20 cellular contexts compared by ENCODE assay signal in genomic region chr1:231393668-231394067, GRCh38. TPM values are rescaled to one million over a fixed set of nuclear protein-coding genes. Genes with fewer than 3 reads are reported as not detected.
DNase-seq lines count a peak whose midpoint lies in the region; ATAC-seq and TF ChIP-seq lines count a peak whose summit lies in the region.
"Had no signal": no experiment of that assay in that cellular context is flagged by ENCODE, and none has a peak within 500 bp of the region (broad histone marks: within the 10 kb centered on the region; RNA-seq: fewer than 3 reads in every experiment).

No MANE protein-coding gene starts in this region.

- TF ChIP-seq POLR2A in breast epithelium (IDR thresholded peaks at IDR 0.05) = no peak

- no peaks in the 10 kb centered on the region for H3K9me3 ChIP-seq in breast epithelium
- H3K9me3 ChIP-seq: SJSA1 had no signal

- H3K4me2 ChIP-seq in mesendoderm (ENCODE audit: low read length) = no peak overlapping the region

- H2BK5ac ChIP-seq in mesendoderm (ENCODE audit: low read length) = no peak overlapping the region

- H3K4me1 ChIP-seq in mesendoderm (ENCODE audit: control insufficient read depth, low read depth, low read length) (peaks cover 11% of the 10 kb centered on the region), breast epithelium (peaks cover 0 to 6% of the 10 kb centered on the region in 2 donors)

- no peak overlapping the region for H4K5ac ChIP-seq in mesendoderm (ENCODE audit: low read length)

- H3K23ac ChIP-seq in mesendoderm (ENCODE audit: low read length) = no peak overlapping the region

- H3K4me3 Mint-ChIP-seq in dendritic cell treated with granulocyte-macrophage colony-stimulating factor and Interleukin-4, amounts not matched to agents 40 ng/mL and 50 ng/mL, for 4 days = no peak overlapping the region
- H3K4me3 Mint-ChIP-seq: activated CD4-positive, alpha-beta T cell treated with anti-CD3 and anti-CD28 coated beads for 36 hours had no signal

- no peak for ATAC-seq in HG03460 (IDR thresholded peaks at IDR 0.05; ENCODE audit: unreplicated experiment)
- ATAC-seq: activated CD4-positive, alpha-beta T cell treated with anti-CD3 and anti-CD28 coated beads for 36 hours; esophagus mucosa had no signal

- no peak overlapping the region for H2AK5ac ChIP-seq in mesendoderm (ENCODE audit: low read length)

- no peak overlapping the region for H4K8ac ChIP-seq in mesendoderm (ENCODE audit: low read depth, low read length)

- H3K56ac ChIP-seq in mesendoderm (ENCODE audit: low read length) = no peak overlapping the region

- no peaks in the 10 kb centered on the region for H3K79me1 ChIP-seq in mesendoderm (ENCODE audit: low read length)

- no peaks in the 10 kb centered on the region for H3K79me2 ChIP-seq in mesendoderm (ENCODE audit: control insufficient read depth, insufficient read depth, low read length)

- H3K9ac ChIP-seq in mesendoderm (ENCODE audit: low read length) = no peak overlapping the region

- H3K18ac ChIP-seq in mesendoderm (ENCODE audit: low read length) = no peak overlapping the region

- intact Hi-C loops in dendritic cell treated with granulocyte-macrophage colony-stimulating factor and Interleukin-4, amounts not matched to agents 40 ng/mL and 50 ng/mL, for 4 days (cut with micrococcal nuclease) = no loop called here
- intact Hi-C loops in breast epithelium (cut with DNase I; ENCODE audit: low total_unique reads) = no loop called here

- H3K4me1 Mint-ChIP-seq in dendritic cell treated with granulocyte-macrophage colony-stimulating factor and Interleukin-4, amounts not matched to agents 40 ng/mL and 50 ng/mL, for 4 days (ENCODE audit: low read depth) = peaks cover 62% of the 10 kb centered on the region

- TF ChIP-seq CTCF in 22Rv1 (IDR thresholded peaks at IDR 0.05) (no peak), breast epithelium (IDR thresholded peaks at IDR 0.05) (no peak)

- H3K36me3 ChIP-seq in mesendoderm (ENCODE audit: control insufficient read depth, insufficient read depth, low read length) (no peaks in the 10 kb centered on the region), breast epithelium (no peaks in the 10 kb centered on the region)
- H3K36me3 ChIP-seq: SJSA1 had no signal

- H3K27me3 Mint-ChIP-seq in dendritic cell treated with granulocyte-macrophage colony-stimulating factor and Interleukin-4, amounts not matched to agents 40 ng/mL and 50 ng/mL, for 4 days = no peaks in the 10 kb centered on the region
- H3K27me3 Mint-ChIP-seq: activated CD4-positive, alpha-beta T cell treated with anti-CD3 and anti-CD28 coated beads for 36 hours had no signal

- H3K27me3 ChIP-seq in mesendoderm (ENCODE audit: insufficient read depth, low read length, poor library complexity) (no peaks in the 10 kb centered on the region), breast epithelium (no peaks in the 10 kb centered on the region)
- H3K27me3 ChIP-seq: SJSA1 had no signal

- H3K9me3 Mint-ChIP-seq in dendritic cell treated with granulocyte-macrophage colony-stimulating factor and Interleukin-4, amounts not matched to agents 40 ng/mL and 50 ng/mL, for 4 days = no peaks in the 10 kb centered on the region

- peaks cover 7% of the 10 kb centered on the region for H3K36me3 Mint-ChIP-seq in dendritic cell treated with granulocyte-macrophage colony-stimulating factor and Interleukin-4, amounts not matched to agents 40 ng/mL and 50 ng/mL, for 4 days (ENCODE audit: low read depth)

- H3K27ac ChIP-seq in 22Rv1 = peak overlapping the region; percentile 49
- H3K27ac ChIP-seq in mesendoderm (ENCODE audit: low read depth, low read length) = no peak overlapping the region
- H3K27ac ChIP-seq in breast epithelium = no peak overlapping the region
- H3K27ac ChIP-seq: SJSA1 had no signal

- no peak overlapping the region for H2BK15ac ChIP-seq in mesendoderm (replicated peaks; ENCODE audit: low read depth)

- H3K4ac ChIP-seq in mesendoderm (ENCODE audit: low read depth, low read length) = no peak overlapping the region

- H3K4me3 ChIP-seq in mesendoderm (ENCODE audit: low read length) (no peak overlapping the region), breast epithelium (no peak overlapping the region)
- H3K4me3 ChIP-seq: SJSA1 had no signal

- peak overlapping the region; percentile 20 for H3K27ac Mint-ChIP-seq in dendritic cell treated with granulocyte-macrophage colony-stimulating factor and Interleukin-4, amounts not matched to agents 40 ng/mL and 50 ng/mL, for 4 days
- H3K27ac Mint-ChIP-seq: activated CD4-positive, alpha-beta T cell treated with anti-CD3 and anti-CD28 coated beads for 36 hours had no signal

- H2BK120ac ChIP-seq in mesendoderm (ENCODE audit: low read depth, low read length) = no peak overlapping the region

- DNase-seq in EH (ENCODE audit: low read depth) (peak; percentile 38), mesendoderm (peak; percentile 63), iPS-NIHi7 (ENCODE audit: extremely low spot score) (no peak), breast epithelium (ENCODE audit: low spot score in 2 of 2) (no peak)
- DNase-seq in stimulated activated naive CD4-positive, alpha-beta T cell (lab: John Stamatoyannopoulos, UW) = no peak
- DNase-seq: activated CD4-positive, alpha-beta T cell treated with anti-CD3 and anti-CD28 coated beads for 36 hours; activated naive CD4-positive, alpha-beta T cell treated with Interleukin-2 at 50 U/mL for 16 hours; COR-L47; dermis blood vessel endothelial cell; GF-D8; islet precursor cell; NCI-H2081 treated with DMSO at 0.1 percent for 48 hours; NCI-H510A treated with DMSO at 0.1 percent for 48 hours; nucleus accumbens; stimulated activated CD4-positive, alpha-beta T cell treated with anti-CD3 and anti-CD28 coated beads, Interleukin-4, amount 100 ng/mL, for 1 hour had no signal

RNA-seq across cellular contexts. Expression of gene EGLN1, which starts 28.4 kb away (rescaled TPM):
- polyA plus RNA-seq in mesendoderm (2013, experiment 1 of 2) = 3.9 TPM
- polyA plus RNA-seq in mesendoderm (2013, experiment 2 of 2) = 4.0 TPM
- 10 to 100 TPM; 33.8 to 45.6 (median 38.1) TPM for total RNA-seq in breast epithelium

RNA-seq across cellular contexts. Expression of gene SPRTN, which starts 55.6 kb away (rescaled TPM):
- 12.6 TPM for polyA plus RNA-seq in mesendoderm (2013, experiment 1 of 2)
- 11.9 TPM for polyA plus RNA-seq in mesendoderm (2013, experiment 2 of 2)
- total RNA-seq in breast epithelium = 10 to 100 TPM; 13.8 to 23.6 (median 15.2) TPM

RNA-seq across cellular contexts. Expression of gene EXOC8, which starts 56.0 kb away (rescaled TPM):
- polyA plus RNA-seq in mesendoderm (2013, experiment 1 of 2) = 3.2 TPM
- polyA plus RNA-seq in mesendoderm (2013, experiment 2 of 2) = 3.2 TPM
- total RNA-seq in breast epithelium = 10 to 100 TPM; 13.1 to 17.7 (median 15.0) TPM

Comparison
In these comparisons a context has a peak if more than half of its experiments do, and no peak if none do; other contexts are left out.
1. DNase-seq: peak in EH (single experiment) and mesendoderm (single experiment); none in stimulated activated naive CD4-positive, alpha-beta T cell (0 of 6), iPS-NIHi7 (single experiment) and breast epithelium (0 of 2).